1 cellular context compared by ENCODE assay signal in the genomic region with DNA sequence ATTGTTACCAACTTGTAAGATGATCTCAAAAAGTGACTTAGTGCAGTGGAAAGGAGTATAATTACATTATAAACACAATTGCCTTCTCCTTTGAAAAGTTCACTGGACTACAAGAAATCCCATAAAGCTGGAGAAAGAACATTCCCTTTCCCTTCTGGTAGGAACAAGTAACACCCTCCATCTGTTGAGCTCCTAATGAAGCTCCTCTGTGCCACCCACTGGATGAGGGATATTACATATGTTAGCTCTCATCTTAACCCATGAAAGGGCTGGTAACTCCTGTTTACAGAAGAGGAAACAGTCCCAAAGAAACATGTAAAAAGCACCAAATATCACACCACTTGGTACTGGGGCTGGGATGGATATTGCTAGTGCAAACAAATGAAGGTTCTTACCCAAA.
TF ChIP-seq lines count a peak whose summit lies in the region.

No MANE protein-coding gene starts in this region.

TF ChIP-seq in GM23338, 12 proteins besides CTCF, POLR2A, EP300 and RAD21:
- TF ChIP-seq ZNF114 (CRISPR knock-in tag; IDR thresholded peaks at IDR 0.05) = no peak
- TF ChIP-seq JUNB (IDR thresholded peaks at IDR 0.05; ENCODE audit: unreplicated experiment) = no peak
- no peak for TF ChIP-seq EZH2phosphoT487 (IDR thresholded peaks at IDR 0.05; ENCODE audit: unreplicated experiment)
- TF ChIP-seq, protein P1, sequence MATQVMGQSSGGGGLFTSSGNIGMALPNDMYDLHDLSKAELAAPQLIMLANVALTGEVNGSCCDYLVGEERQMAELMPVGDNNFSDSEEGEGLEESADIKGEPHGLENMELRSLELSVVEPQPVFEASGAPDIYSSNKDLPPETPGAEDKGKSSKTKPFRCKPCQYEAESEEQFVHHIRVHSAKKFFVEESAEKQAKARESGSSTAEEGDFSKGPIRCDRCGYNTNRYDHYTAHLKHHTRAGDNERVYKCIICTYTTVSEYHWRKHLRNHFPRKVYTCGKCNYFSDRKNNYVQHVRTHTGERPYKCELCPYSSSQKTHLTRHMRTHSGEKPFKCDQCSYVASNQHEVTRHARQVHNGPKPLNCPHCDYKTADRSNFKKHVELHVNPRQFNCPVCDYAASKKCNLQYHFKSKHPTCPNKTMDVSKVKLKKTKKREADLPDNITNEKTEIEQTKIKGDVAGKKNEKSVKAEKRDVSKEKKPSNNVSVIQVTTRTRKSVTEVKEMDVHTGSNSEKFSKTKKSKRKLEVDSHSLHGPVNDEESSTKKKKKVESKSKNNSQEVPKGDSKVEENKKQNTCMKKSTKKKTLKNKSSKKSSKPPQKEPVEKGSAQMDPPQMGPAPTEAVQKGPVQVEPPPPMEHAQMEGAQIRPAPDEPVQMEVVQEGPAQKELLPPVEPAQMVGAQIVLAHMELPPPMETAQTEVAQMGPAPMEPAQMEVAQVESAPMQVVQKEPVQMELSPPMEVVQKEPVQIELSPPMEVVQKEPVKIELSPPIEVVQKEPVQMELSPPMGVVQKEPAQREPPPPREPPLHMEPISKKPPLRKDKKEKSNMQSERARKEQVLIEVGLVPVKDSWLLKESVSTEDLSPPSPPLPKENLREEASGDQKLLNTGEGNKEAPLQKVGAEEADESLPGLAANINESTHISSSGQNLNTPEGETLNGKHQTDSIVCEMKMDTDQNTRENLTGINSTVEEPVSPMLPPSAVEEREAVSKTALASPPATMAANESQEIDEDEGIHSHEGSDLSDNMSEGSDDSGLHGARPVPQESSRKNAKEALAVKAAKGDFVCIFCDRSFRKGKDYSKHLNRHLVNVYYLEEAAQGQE (IDR thresholded peaks at IDR 0.05; ENCODE audit: unreplicated experiment) = no peak
- no peak for TF ChIP-seq STAT1 (IDR thresholded peaks at IDR 0.05; ENCODE audit: unreplicated experiment)
- TF ChIP-seq POLR2AphosphoS5 (IDR thresholded peaks at IDR 0.05; ENCODE audit: low read depth) = peak; percentile 35; the same call in 1 of the 2 replicates
- TF ChIP-seq, protein P2, sequence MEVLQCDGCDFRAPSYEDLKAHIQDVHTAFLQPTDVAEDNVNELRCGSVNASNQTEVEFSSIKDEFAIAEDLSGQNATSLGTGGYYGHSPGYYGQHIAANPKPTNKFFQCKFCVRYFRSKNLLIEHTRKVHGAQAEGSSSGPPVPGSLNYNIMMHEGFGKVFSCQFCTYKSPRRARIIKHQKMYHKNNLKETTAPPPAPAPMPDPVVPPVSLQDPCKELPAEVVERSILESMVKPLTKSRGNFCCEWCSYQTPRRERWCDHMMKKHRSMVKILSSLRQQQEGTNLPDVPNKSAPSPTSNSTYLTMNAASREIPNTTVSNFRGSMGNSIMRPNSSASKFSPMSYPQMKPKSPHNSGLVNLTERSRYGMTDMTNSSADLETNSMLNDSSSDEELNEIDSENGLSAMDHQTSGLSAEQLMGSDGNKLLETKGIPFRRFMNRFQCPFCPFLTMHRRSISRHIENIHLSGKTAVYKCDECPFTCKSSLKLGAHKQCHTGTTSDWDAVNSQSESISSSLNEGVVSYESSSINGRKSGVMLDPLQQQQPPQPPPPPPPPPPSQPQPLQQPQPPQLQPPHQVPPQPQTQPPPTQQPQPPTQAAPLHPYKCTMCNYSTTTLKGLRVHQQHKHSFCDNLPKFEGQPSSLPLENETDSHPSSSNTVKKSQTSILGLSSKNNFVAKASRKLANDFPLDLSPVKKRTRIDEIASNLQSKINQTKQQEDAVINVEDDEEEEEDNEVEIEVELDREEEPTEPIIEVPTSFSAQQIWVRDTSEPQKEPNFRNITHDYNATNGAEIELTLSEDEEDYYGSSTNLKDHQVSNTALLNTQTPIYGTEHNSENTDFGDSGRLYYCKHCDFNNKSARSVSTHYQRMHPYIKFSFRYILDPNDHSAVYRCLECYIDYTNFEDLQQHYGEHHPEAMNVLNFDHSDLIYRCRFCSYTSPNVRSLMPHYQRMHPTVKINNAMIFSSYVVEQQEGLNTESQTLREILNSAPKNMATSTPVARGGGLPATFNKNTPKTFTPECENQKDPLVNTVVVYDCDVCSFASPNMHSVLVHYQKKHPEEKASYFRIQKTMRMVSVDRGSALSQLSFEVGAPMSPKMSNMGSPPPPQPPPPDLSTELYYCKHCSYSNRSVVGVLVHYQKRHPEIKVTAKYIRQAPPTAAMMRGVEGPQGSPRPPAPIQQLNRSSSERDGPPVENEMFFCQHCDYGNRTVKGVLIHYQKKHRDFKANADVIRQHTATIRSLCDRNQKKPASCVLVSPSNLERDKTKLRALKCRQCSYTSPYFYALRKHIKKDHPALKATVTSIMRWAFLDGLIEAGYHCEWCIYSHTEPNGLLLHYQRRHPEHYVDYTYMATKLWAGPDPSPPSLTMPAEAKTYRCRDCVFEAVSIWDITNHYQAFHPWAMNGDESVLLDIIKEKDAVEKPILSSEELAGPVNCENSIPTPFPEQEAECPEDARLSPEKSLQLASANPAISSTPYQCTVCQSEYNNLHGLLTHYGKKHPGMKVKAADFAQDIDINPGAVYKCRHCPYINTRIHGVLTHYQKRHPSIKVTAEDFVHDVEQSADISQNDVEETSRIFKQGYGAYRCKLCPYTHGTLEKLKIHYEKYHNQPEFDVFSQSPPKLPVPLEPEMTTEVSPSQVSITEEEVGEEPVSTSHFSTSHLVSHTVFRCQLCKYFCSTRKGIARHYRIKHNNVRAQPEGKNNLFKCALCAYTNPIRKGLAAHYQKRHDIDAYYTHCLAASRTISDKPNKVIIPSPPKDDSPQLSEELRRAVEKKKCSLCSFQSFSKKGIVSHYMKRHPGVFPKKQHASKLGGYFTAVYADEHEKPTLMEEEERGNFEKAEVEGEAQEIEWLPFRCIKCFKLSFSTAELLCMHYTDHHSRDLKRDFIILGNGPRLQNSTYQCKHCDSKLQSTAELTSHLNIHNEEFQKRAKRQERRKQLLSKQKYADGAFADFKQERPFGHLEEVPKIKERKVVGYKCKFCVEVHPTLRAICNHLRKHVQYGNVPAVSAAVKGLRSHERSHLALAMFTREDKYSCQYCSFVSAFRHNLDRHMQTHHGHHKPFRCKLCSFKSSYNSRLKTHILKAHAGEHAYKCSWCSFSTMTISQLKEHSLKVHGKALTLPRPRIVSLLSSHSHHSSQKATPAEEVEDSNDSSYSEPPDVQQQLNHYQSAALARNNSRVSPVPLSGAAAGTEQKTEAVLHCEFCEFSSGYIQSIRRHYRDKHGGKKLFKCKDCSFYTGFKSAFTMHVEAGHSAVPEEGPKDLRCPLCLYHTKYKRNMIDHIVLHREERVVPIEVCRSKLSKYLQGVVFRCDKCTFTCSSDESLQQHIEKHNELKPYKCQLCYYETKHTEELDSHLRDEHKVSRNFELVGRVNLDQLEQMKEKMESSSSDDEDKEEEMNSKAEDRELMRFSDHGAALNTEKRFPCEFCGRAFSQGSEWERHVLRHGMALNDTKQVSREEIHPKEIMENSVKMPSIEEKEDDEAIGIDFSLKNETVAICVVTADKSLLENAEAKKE (CRISPR knock-in tag; IDR thresholded peaks at IDR 0.05) = no peak
